ENCODE assay signal across 10 cellular contexts in the genomic region with DNA sequence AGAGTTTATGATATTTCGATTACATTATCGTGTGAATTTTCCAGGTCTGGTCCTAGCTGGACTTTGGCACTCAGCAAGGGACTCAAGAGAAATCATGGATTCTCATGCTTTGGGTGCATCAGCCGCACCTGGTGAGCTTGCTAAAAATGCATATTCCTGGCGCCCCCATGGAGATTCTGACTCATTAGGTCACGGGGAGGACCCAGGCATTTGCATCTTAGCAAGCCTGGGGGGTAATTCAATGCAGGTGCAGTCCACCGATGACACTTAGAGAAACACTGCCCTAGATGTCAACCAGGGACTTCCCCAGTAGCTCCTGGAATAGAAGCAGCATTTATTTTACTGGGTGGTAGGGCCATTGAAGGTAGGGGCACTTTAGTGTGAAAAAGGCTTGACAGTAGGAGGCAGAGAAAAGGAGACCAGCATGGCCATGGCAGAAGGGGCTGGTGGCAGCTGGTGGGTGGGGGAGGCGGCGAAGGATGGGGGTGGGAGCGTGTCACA. TPM values are rescaled to one million over a fixed set of nuclear protein-coding genes. Genes with fewer than 3 reads are reported as not detected.
DNase-seq lines count a peak whose midpoint lies in the region; ATAC-seq lines count a peak whose summit lies in the region.
"Had no signal": no experiment of that assay in that cellular context is flagged by ENCODE, and none has a peak within 500 bp of the region (broad histone marks: within the 10 kb centered on the region; RNA-seq: fewer than 3 reads in every experiment).

No MANE protein-coding gene starts in this region.

- H3K36me3 Mint-ChIP-seq in activated CD4-positive, alpha-beta T cell treated with anti-CD3 and anti-CD28 coated beads, Interleukin-2, amount 10 ng/mL, durations not matched to agents 24 days and 14 days (ENCODE audit: low read depth): peaks cover 6% of the 10 kb centered on the region
- peaks cover 4% of the 10 kb centered on the region for H3K36me3 Mint-ChIP-seq in stimulated activated memory B cell treated with anti-CD40 and anti-IgM and Interleukin-4, amounts not matched to agents 10 μg/mL and 1 μg/mL and 100 μg/mL, for 72 hours

- peak overlapping the region; percentile 30 for H3K4me3 Mint-ChIP-seq in activated CD4-positive, alpha-beta T cell treated with anti-CD3 and anti-CD28 coated beads, Interleukin-2, amount 10 ng/mL, durations not matched to agents 24 days and 14 days
- peak overlapping the region; percentile 70 for H3K4me3 Mint-ChIP-seq in stimulated activated memory B cell treated with anti-CD40 and anti-IgM and Interleukin-4, amounts not matched to agents 10 μg/mL and 1 μg/mL and 100 μg/mL, for 72 hours

- no peaks in the 10 kb centered on the region for H3K27me3 Mint-ChIP-seq in activated CD4-positive, alpha-beta T cell treated with anti-CD3 and anti-CD28 coated beads, Interleukin-2, amount 10 ng/mL, durations not matched to agents 24 days and 14 days
- no peaks in the 10 kb centered on the region for H3K27me3 Mint-ChIP-seq in stimulated activated memory B cell treated with anti-CD40 and anti-IgM and Interleukin-4, amounts not matched to agents 10 μg/mL and 1 μg/mL and 100 μg/mL, for 72 hours

- H3K9me3 Mint-ChIP-seq in activated CD4-positive, alpha-beta T cell treated with anti-CD3 and anti-CD28 coated beads, Interleukin-2, amount 10 ng/mL, durations not matched to agents 24 days and 14 days: no peaks in the 10 kb centered on the region
- H3K9me3 Mint-ChIP-seq in stimulated activated memory B cell treated with anti-CD40 and anti-IgM and Interleukin-4, amounts not matched to agents 10 μg/mL and 1 μg/mL and 100 μg/mL, for 72 hours: no peaks in the 10 kb centered on the region

- intact Hi-C loops in activated CD4-positive, alpha-beta T cell treated with anti-CD3 and anti-CD28 coated beads, Interleukin-2, amount 10 ng/mL, durations not matched to agents 24 days and 14 days (cut with micrococcal nuclease): loop anchor here (2.0 to 5.0 kb wide), 2 partner anchors 15 to 40 kb away; no protein-coding TSS in a partner anchor

- DNase-seq in activated CD4-positive, alpha-beta T cell treated with anti-CD3 and anti-CD28 coated beads, Interleukin-2, amount 10 ng/mL, durations not matched to agents 24 days and 14 days: no peak
- no peak for DNase-seq in activated CD4-positive, alpha-beta T cell treated with anti-CD3 and anti-CD28 coated beads, Interleukin-2, amount 50 U/mL, for 1 hour
- no peak for DNase-seq in NCI-H2081 treated with DMSO at 0.1 percent for 48 hours (lab: John Stamatoyannopoulos, UW)
- no peak for DNase-seq in NCI-H82 treated with DMSO at 0.1 percent for 48 hours (lab: John Stamatoyannopoulos, UW; ENCODE audit: unreplicated experiment)
- no peak for DNase-seq in H4 (ENCODE audit: low spot score)
- DNase-seq: T-helper 9 cell had no signal

- H3K27ac Mint-ChIP-seq in activated CD4-positive, alpha-beta T cell treated with anti-CD3 and anti-CD28 coated beads, Interleukin-2, amount 10 ng/mL, durations not matched to agents 24 days and 14 days: peak overlapping the region; percentile 58
- peak overlapping the region; percentile 96 for H3K27ac Mint-ChIP-seq in stimulated activated memory B cell treated with anti-CD40 and anti-IgM and Interleukin-4, amounts not matched to agents 10 μg/mL and 1 μg/mL and 100 μg/mL, for 72 hours

- peak; percentile 57 for ATAC-seq in GM21737 (IDR thresholded peaks at IDR 0.05; ENCODE audit: unreplicated experiment)
- peak; percentile 72 for ATAC-seq in HG03565 (IDR thresholded peaks at IDR 0.05; ENCODE audit: unreplicated experiment)
- ATAC-seq in stimulated activated memory B cell treated with anti-CD40 and anti-IgM and Interleukin-4, amounts not matched to agents 10 μg/mL and 1 μg/mL and 100 μg/mL, for 72 hours: peak; percentile 89
- ATAC-seq: left colon had no signal

- peaks cover 54% of the 10 kb centered on the region for H3K4me1 Mint-ChIP-seq in activated CD4-positive, alpha-beta T cell treated with anti-CD3 and anti-CD28 coated beads, Interleukin-2, amount 10 ng/mL, durations not matched to agents 24 days and 14 days
- peaks cover 76% of the 10 kb centered on the region for H3K4me1 Mint-ChIP-seq in stimulated activated memory B cell treated with anti-CD40 and anti-IgM and Interleukin-4, amounts not matched to agents 10 μg/mL and 1 μg/mL and 100 μg/mL, for 72 hours

RNA-seq across cellular contexts. Expression of gene PDCD4, which starts 29.9 kb away (rescaled TPM):
- 45.2 and 53.6 TPM in 2 replicates for total RNA-seq in activated CD4-positive, alpha-beta T cell treated with anti-CD3 and anti-CD28 coated beads, Interleukin-2, amount 10 ng/mL, durations not matched to agents 24 days and 14 days
- 32.6 and 36.8 TPM in 2 replicates for total RNA-seq in H4 (2014; rRNA removed; shearing (Covaris generic))
